Comparison of ENCODE assay signal across 13 cellular contexts in the genomic region with DNA sequence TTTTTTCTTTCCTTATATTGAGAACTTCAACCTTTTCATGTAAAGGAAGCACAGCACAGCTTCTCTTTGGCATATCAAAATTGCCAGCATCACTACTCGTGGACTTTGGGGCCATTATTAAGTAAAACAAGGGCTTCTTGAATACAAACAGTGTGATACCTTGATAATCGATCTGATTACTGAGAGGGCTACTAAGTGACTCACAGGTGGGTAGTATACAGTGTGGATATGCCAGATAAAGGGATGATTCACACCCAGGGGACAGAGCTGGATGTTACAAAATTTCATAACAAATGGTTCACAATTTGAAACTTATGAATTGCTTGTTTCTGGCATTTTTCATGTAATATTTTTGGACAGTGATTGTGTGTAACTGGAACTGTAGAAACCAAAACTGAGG. TPM values are rescaled to one million over a fixed set of nuclear protein-coding genes. Genes with fewer than 3 reads are reported as not detected.
A peak's percentile ranks its signal among the peaks of the same experiment; 100 is the strongest.
DNase-seq lines count a peak whose midpoint lies in the region; ATAC-seq and TF ChIP-seq lines count a peak whose summit lies in the region.
"Had no signal": no experiment of that assay in that cellular context is flagged by ENCODE, and none has a peak within 500 bp of the region (broad histone marks: within the 10 kb centered on the region; RNA-seq: fewer than 3 reads in every experiment).

No MANE protein-coding gene starts in this region.

- TF ChIP-seq CTCF in MCF 10A (IDR thresholded peaks at IDR 0.05; ENCODE audit: unreplicated experiment) (no peak), breast epithelium (IDR thresholded peaks at IDR 0.05) (no peak), VCaP (conservative IDR thresholded peaks at IDR 0.05) (no peak), fibroblast of mammary gland (conservative IDR thresholded peaks at IDR 0.05; ENCODE audit: control insufficient read depth, insufficient read depth, low read depth, low read length) (no peak), type B pancreatic cell (conservative IDR thresholded peaks at IDR 0.05) (no peak)

- H3K36me3 Mint-ChIP-seq in MCF 10A (ENCODE audit: insufficient read depth, unreplicated experiment) (peaks cover 46% of the 10 kb centered on the region), type B pancreatic cell (peaks cover 22% of the 10 kb centered on the region)

- H3K4me3 Mint-ChIP-seq in MCF 10A (ENCODE audit: unreplicated experiment) (no peak overlapping the region), type B pancreatic cell (no peak overlapping the region)

- no TSS peak for BruUV-seq in MCF 10A (replicated peaks; lab: Mats Ljungman, UMichigan)

- POLR2A ChIA-PET in MCF 10A (lab: Yijun Ruan, JAX): interaction anchor here (0.7 to 0.8 kb wide), 2 partner anchors 15 to 127 kb away, joined by 3 read pairs; a partner anchor contains a TSS

- no peaks in the 10 kb centered on the region for H3K9me3 ChIP-seq in breast epithelium

- CTCF ChIA-PET in MCF 10A (lab: Yijun Ruan, JAX): interaction anchor here (0.6 to 0.9 kb wide), 3 partner anchors 10 to 91 kb away, joined by 3 to 4 read pairs (median 3); no protein-coding TSS in a partner anchor

- TF ChIP-seq POLR2A in breast epithelium (IDR thresholded peaks at IDR 0.05): no peak
- no peak for TF ChIP-seq POLR2A in GM18505 (IDR thresholded peaks at IDR 0.05; ENCODE audit: borderline replicate concordance, extremely low read depth, insufficient read depth, insufficient read length)

- no peaks in the 10 kb centered on the region for H3K9me3 Mint-ChIP-seq in MCF 10A (ENCODE audit: unreplicated experiment)
- peaks cover 4% of the 10 kb centered on the region for H3K9me3 Mint-ChIP-seq in type B pancreatic cell

- H3K4me3 ChIP-seq in breast epithelium: no peak overlapping the region
- H3K4me3 ChIP-seq in fibroblast of mammary gland (ENCODE audit: control insufficient read depth, low read depth, low read length): no peak overlapping the region

- H3K27ac ChIP-seq in breast epithelium (no peak overlapping the region), VCaP (0 out of 2 replicates have a peak overlapping the region, but pooled peaks have one; percentile 52)
- H3K27ac ChIP-seq: epithelial cell of prostate had no signal

- H3K27me3 ChIP-seq in breast epithelium: no peaks in the 10 kb centered on the region

- H3K4me1 ChIP-seq in breast epithelium: no peaks in the 10 kb centered on the region

- DNase-seq in MCF 10A (ENCODE audit: unreplicated experiment): peak; percentile 24
- no peak for DNase-seq in breast epithelium (ENCODE audit: low spot score in 2 of 2)
- peak; percentile 63 for DNase-seq in fibroblast of mammary gland (ENCODE audit: low read depth)
- DNase-seq in type B pancreatic cell (ENCODE audit: extremely low spot score, unreplicated experiment): no peak
- no peak for DNase-seq in NOMO-1 treated with DMSO at 0.1 percent for 48 hours (lab: John Stamatoyannopoulos, UW; ENCODE audit: unreplicated experiment)
- no peak for DNase-seq in NCI-H446 (lab: John Stamatoyannopoulos, UW)
- DNase-seq: cerebellar nuclear complex, midbrain, NCI-H2107, substantia nigra had no signal

- peak overlapping the region; percentile 2 for H3K27ac Mint-ChIP-seq in MCF 10A (ENCODE audit: low read depth, unreplicated experiment)
- H3K27ac Mint-ChIP-seq in type B pancreatic cell: peak overlapping the region; percentile 7

- H3K4me1 Mint-ChIP-seq in MCF 10A (ENCODE audit: insufficient read depth, unreplicated experiment): peaks cover 18% of the 10 kb centered on the region
- H3K4me1 Mint-ChIP-seq in type B pancreatic cell (ENCODE audit: unreplicated experiment): peaks cover 27% of the 10 kb centered on the region

- intact Hi-C loops in MCF 10A (cut with micrococcal nuclease) (no loop called here), breast epithelium (cut with DNase I; ENCODE audit: low total_unique reads) (no loop called here)

- peaks cover 5% of the 10 kb centered on the region for H3K36me3 ChIP-seq in breast epithelium

- H3K27me3 Mint-ChIP-seq in MCF 10A (ENCODE audit: insufficient read depth, unreplicated experiment) (no peaks in the 10 kb centered on the region), type B pancreatic cell (no peaks in the 10 kb centered on the region)

- ATAC-seq in GM18505 (IDR thresholded peaks at IDR 0.05; ENCODE audit: unreplicated experiment): no peak

RNA-seq across cellular contexts. Expression of a gene that starts 15.4 kb away (rescaled TPM):
- total RNA-seq in MCF 10A (2022) (39.7 and 62.9 TPM in 2 replicates), breast epithelium (10 to 100 TPM; 31.8 to 87.5 (median 87.4) TPM), type B pancreatic cell (ENCODE audit: low replicate concordance) (108 and 114 TPM in 2 replicates)

RNA-seq across cellular contexts. Expression of a gene that starts 28.7 kb away (rescaled TPM):
- 0.65 and 1.0 TPM in 2 replicates for total RNA-seq in MCF 10A (2022)
- 10 to 100 TPM; 33.4 to 82.8 (median 47.9) TPM for total RNA-seq in breast epithelium
- total RNA-seq in type B pancreatic cell (ENCODE audit: low replicate concordance): 247 and 465 TPM in 2 replicates

RNA-seq across cellular contexts. Expression of a gene that starts 55.0 kb away (rescaled TPM):
- total RNA-seq in MCF 10A (2022): 13.4 and 19.0 TPM in 2 replicates
- 10 to 100 TPM in 2 of 3 donors, 1 to 10 TPM in 1; 8.8 to 15.8 (median 10.2) TPM for total RNA-seq in breast epithelium
- total RNA-seq in type B pancreatic cell (ENCODE audit: low replicate concordance): 4.7 and 8.7 TPM in 2 replicates

RNA-seq across cellular contexts. Expression of a gene that starts 55.0 kb away (rescaled TPM):
- total RNA-seq in MCF 10A (2022) (2.0 and 2.3 TPM in 2 replicates), breast epithelium (1 to 10 TPM; 1.4 to 3.9 (median 3.4) TPM), type B pancreatic cell (ENCODE audit: low replicate concordance) (2.1 and 3.8 TPM in 2 replicates)

RNA-seq across cellular contexts. Expression of a gene that starts 56.2 kb away (rescaled TPM):
- total RNA-seq in MCF 10A (2022): not detected in 2 replicates
- total RNA-seq in breast epithelium: 1 to 10 TPM; 2.4 to 4.1 (median 2.9) TPM
- not detected in 2 replicates for total RNA-seq in type B pancreatic cell (ENCODE audit: low replicate concordance)

Comparison
In these comparisons a context has a peak if more than half of its experiments do, and no peak if none do; other contexts are left out.
1. DNase-seq: peak in MCF 10A (single experiment) and fibroblast of mammary gland (single experiment); none in breast epithelium (0 of 2), type B pancreatic cell (single experiment), NOMO-1 treated with DMSO at 0.1 percent for 48 hours (single experiment) and NCI-H446 (0 of 2).
2. RNA of a gene that starts 28.7 kb away (total RNA-seq): 247 to 465 TPM in type B pancreatic cell and 33.4 to 82.8 TPM in breast epithelium; 0.65 to 1.0 TPM in MCF 10A; every median in the first group is over 10 times any median in the second.